Comparison of ENCODE assay signal across 12 cellular contexts in the genomic region with DNA sequence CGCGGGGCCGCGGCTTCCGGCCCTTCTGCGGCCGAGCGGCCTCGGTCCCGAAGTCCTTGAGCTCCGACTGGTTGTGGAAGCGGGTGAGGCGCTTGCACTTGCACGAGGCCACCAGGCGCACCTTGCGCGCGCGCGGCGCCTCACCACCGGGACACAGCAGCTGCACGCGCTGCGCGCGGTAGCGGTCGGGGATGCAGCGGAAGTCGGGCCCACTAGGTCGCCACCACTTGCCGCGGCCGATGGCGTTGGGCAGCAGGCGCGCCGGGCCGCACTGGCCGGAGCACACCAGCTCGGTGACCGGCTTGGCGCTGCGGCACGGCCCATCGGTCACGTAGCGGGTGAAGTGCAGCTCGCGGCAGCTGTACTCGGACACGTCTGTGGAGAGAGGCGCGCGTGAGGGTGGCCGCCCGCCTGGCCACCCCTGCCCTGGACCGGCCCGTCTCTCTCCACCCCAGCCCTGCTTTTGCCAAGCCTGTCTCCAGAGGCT. TPM values are rescaled to one million over a fixed set of nuclear protein-coding genes. Genes with fewer than 3 reads are reported as not detected.
A peak's percentile ranks its signal among the peaks of the same experiment; 100 is the strongest.
DNase-seq lines count a peak whose midpoint lies in the region; ATAC-seq, FAIRE-seq and TF ChIP-seq lines count a peak whose summit lies in the region.
"Had no signal": no experiment of that assay in that cellular context is flagged by ENCODE, and none has a peak within 500 bp of the region (broad histone marks: within the 10 kb centered on the region; RNA-seq: fewer than 3 reads in every experiment).

No MANE protein-coding gene starts in this region.

- no peak overlapping the region for H2BK5ac ChIP-seq in mesendoderm (ENCODE audit: low read length)

- POLR2A ChIA-PET in endothelial cell of umbilical vein (lab: Charles Lee): no interaction called here

- no peaks in the 10 kb centered on the region for H3K36me3 Mint-ChIP-seq in GM23338 (ENCODE audit: low read depth)

- H3K9me1 ChIP-seq in endothelial cell of umbilical vein (replicated peaks; ENCODE audit: control insufficient read depth, extremely low read depth, insufficient read depth, low read length): no peaks in the 10 kb centered on the region

- H3K9me3 ChIP-seq in endothelial cell of umbilical vein (replicated peaks; ENCODE audit: control insufficient read depth, insufficient read depth, low read length): no peaks in the 10 kb centered on the region
- H3K9me3 ChIP-seq: uterus had no signal

- no peak overlapping the region for H3K4ac ChIP-seq in mesendoderm (ENCODE audit: low read depth, low read length)

- H3K9ac ChIP-seq in endothelial cell of umbilical vein (replicated peaks; ENCODE audit: extremely low read depth, insufficient read depth, low read length) (no peak overlapping the region), mesendoderm (ENCODE audit: low read length) (peak overlapping the region; percentile 52)

- no peaks in the 10 kb centered on the region for H3K9me2 ChIP-seq in GM23338 (ENCODE audit: insufficient read depth)

- ATAC-seq in GM23338 (peak; percentile 80), GM18873 (IDR thresholded peaks at IDR 0.05; ENCODE audit: low FRiP score, unreplicated experiment) (no peak), GM18505 (IDR thresholded peaks at IDR 0.05; ENCODE audit: unreplicated experiment) (no peak)
- ATAC-seq: esophagus mucosa had no signal

- TF ChIP-seq CTCF in GM23338 (conservative IDR thresholded peaks at IDR 0.05; ENCODE audit: low read depth in 2 of 2) (no peak), endothelial cell of umbilical vein (IDR thresholded peaks at IDR 0.05; ENCODE audit: extremely low read depth in 1 of 2, insufficient read depth in 1 of 2, low read depth in 1 of 2, low read length in 2 of 2) (peak in 1 of 2 donors; percentile 8), brain microvascular endothelial cell (IDR thresholded peaks at IDR 0.05; ENCODE audit: low read depth, low read length, missing control alignments) (no peak)

- H3K4me2 ChIP-seq in GM23338 (peak overlapping the region; percentile 82), endothelial cell of umbilical vein (ENCODE audit: insufficient read depth, low read length) (no peak overlapping the region), mesendoderm (ENCODE audit: low read length) (peak overlapping the region; percentile 64)

- H3K4me1 ChIP-seq in GM23338 (ENCODE audit: insufficient read depth): peaks cover 25% of the 10 kb centered on the region
- peaks cover 3% of the 10 kb centered on the region for H3K4me1 ChIP-seq in endothelial cell of umbilical vein (ENCODE audit: control insufficient read depth, extremely low read depth, insufficient read depth, low read length)
- no peaks in the 10 kb centered on the region for H3K4me1 ChIP-seq in mesendoderm (ENCODE audit: control insufficient read depth, low read depth, low read length)
- H3K4me1 ChIP-seq: uterus had no signal

- peak overlapping the region; percentile 84 for H3K56ac ChIP-seq in mesendoderm (ENCODE audit: low read length)

- in situ Hi-C loops in brain microvascular endothelial cell (cut with HindIII; ENCODE audit: low pct_ligation_motif_present, low sequenced_read_pairs): loop anchor here (10.0 kb wide), 1 partner anchor 61 kb away; no protein-coding TSS in a partner anchor

- H3K79me2 ChIP-seq in GM23338 (replicated peaks; ENCODE audit: insufficient read depth) (no peaks in the 10 kb centered on the region), endothelial cell of umbilical vein (ENCODE audit: control insufficient read depth, insufficient read depth, low read length) (no peaks in the 10 kb centered on the region), mesendoderm (ENCODE audit: control insufficient read depth, insufficient read depth, low read length) (no peaks in the 10 kb centered on the region)

- no peak overlapping the region for H2AK5ac ChIP-seq in mesendoderm (ENCODE audit: low read length)

- H3K4me3 Mint-ChIP-seq in GM23338: peak overlapping the region; percentile 64

- peaks cover 42% of the 10 kb centered on the region for H3K4me1 Mint-ChIP-seq in GM23338

- CTCF ChIA-PET in endothelial cell of umbilical vein (lab: Charles Lee): interaction anchor here (1.2 to 9.4 kb wide), 6 partner anchors 11 to 82 kb away, joined by 3 to 414 read pairs (median 9); no protein-coding TSS in a partner anchor

- no peak overlapping the region for H3K27ac ChIP-seq in GM23338 (ENCODE audit: low read depth)
- H3K27ac ChIP-seq in endothelial cell of umbilical vein (ENCODE audit: insufficient read depth, low read depth, low read length): no peak overlapping the region
- H3K27ac ChIP-seq in mesendoderm (ENCODE audit: low read depth, low read length): no peak overlapping the region
- H3K27ac ChIP-seq in brain microvascular endothelial cell: no peak overlapping the region
- H3K27ac ChIP-seq: uterus had no signal

- H3K36me3 ChIP-seq in GM23338 (ENCODE audit: insufficient read depth) (no peaks in the 10 kb centered on the region), endothelial cell of umbilical vein (ENCODE audit: control insufficient read depth in 2 of 2, extremely low read depth in 1 of 2, insufficient read depth in 2 of 2, low read length in 2 of 2) (no peaks in the 10 kb centered on the region), mesendoderm (ENCODE audit: control insufficient read depth, insufficient read depth, low read length) (no peaks in the 10 kb centered on the region), brain microvascular endothelial cell (replicated peaks) (no peaks in the 10 kb centered on the region)
- H3K36me3 ChIP-seq: uterus had no signal

- peaks cover 30% of the 10 kb centered on the region for H3K27me3 ChIP-seq in GM23338 (ENCODE audit: insufficient read depth)
- H3K27me3 ChIP-seq in endothelial cell of umbilical vein (ENCODE audit: control insufficient read depth in 2 of 2, insufficient read depth in 2 of 2, low read length in 2 of 2): peaks cover 8 to 20% of the 10 kb centered on the region in 2 experiments
- H3K27me3 ChIP-seq in mesendoderm (ENCODE audit: insufficient read depth, low read length, poor library complexity): no peaks in the 10 kb centered on the region
- peaks cover 28% of the 10 kb centered on the region for H3K27me3 ChIP-seq in brain microvascular endothelial cell (replicated peaks)

- no peaks in the 10 kb centered on the region for H4K20me1 ChIP-seq in GM23338 (replicated peaks; ENCODE audit: insufficient read depth)
- H4K20me1 ChIP-seq in endothelial cell of umbilical vein (replicated peaks; ENCODE audit: control insufficient read depth, extremely low read depth, insufficient read depth, low read length): no peaks in the 10 kb centered on the region

- H2AFZ ChIP-seq in GM23338: peak overlapping the region; percentile 100
- peak overlapping the region; percentile 36 for H2AFZ ChIP-seq in endothelial cell of umbilical vein (ENCODE audit: low read depth, low read length)

- peak; percentile 57 for DNase-seq in AG20443 (ENCODE audit: low spot score)
- DNase-seq in GM23338 (ENCODE audit: low spot score): peak; percentile 87
- DNase-seq in endothelial cell of umbilical vein (ENCODE audit: low read depth, low spot score): no peak
- DNase-seq in mesendoderm: peak; percentile 85
- no peak for DNase-seq in brain microvascular endothelial cell
- DNase-seq in COR-L47 (lab: John Stamatoyannopoulos, UW): no peak
- DNase-seq: NCI-H1436 treated with DMSO at 0.1 percent for 48 hours, uterus had no signal

- FAIRE-seq in endothelial cell of umbilical vein (lab: Jason Lieb, UNC): peak; percentile 72

- WGBS in mesendoderm (ENCODE audit: extremely low coverage, insufficient coverage, low lambda C conversion rate): no CpG with 5 or more reads among the region's 60 CpGs

- intact Hi-C loops in endothelial cell of umbilical vein (cut with micrococcal nuclease): no loop called here

- H3K79me1 ChIP-seq in mesendoderm (ENCODE audit: low read length): no peaks in the 10 kb centered on the region

- no peak overlapping the region for H3K27ac Mint-ChIP-seq in GM23338

- H2BK120ac ChIP-seq in mesendoderm (ENCODE audit: low read depth, low read length): no peak overlapping the region

- no peak overlapping the region for H2BK15ac ChIP-seq in mesendoderm (replicated peaks; ENCODE audit: low read depth)

- H3K9me3 Mint-ChIP-seq in GM23338: no peaks in the 10 kb centered on the region

- dilution Hi-C loops in endothelial cell of umbilical vein (cut with MboI; ENCODE audit: extremely low pct_ligation_motif_present, low sequenced_read_pairs): no loop called here

- no peak overlapping the region for H4K5ac ChIP-seq in mesendoderm (ENCODE audit: low read length)

- BruUV-seq in endothelial cell of umbilical vein (replicated peaks; lab: Mats Ljungman, UMichigan): no TSS peak

- H3K18ac ChIP-seq in mesendoderm (ENCODE audit: low read length): peak overlapping the region; percentile 62

- H4K8ac ChIP-seq in mesendoderm (ENCODE audit: low read depth, low read length): no peak overlapping the region

- no peak for TF ChIP-seq POLR2A in endothelial cell of umbilical vein (IDR thresholded peaks at IDR 0.05; ENCODE audit: low read depth, low read length)
- TF ChIP-seq POLR2A in GM18505 (IDR thresholded peaks at IDR 0.05; ENCODE audit: borderline replicate concordance, extremely low read depth, insufficient read depth, insufficient read length): no peak

- peaks cover 22% of the 10 kb centered on the region for H3K27me3 Mint-ChIP-seq in GM23338 (ENCODE audit: insufficient read depth, low read depth, poor library complexity)

- H3K23ac ChIP-seq in mesendoderm (ENCODE audit: low read length): no peak overlapping the region

- peaks cover 7% of the 10 kb centered on the region; the same call in 1 of the 2 replicates for H3F3A ChIP-seq in GM23338 (replicated peaks; ENCODE audit: low read depth)

- peak overlapping the region; percentile 54 for H3K4me3 ChIP-seq in GM23338
- peak overlapping the region in 1 of 3 experiments; percentile 20 for H3K4me3 ChIP-seq in endothelial cell of umbilical vein (replicated peaks in 1 of 3; ENCODE audit: insufficient read depth in 1 of 3, low read depth in 1 of 3, low read length in 3 of 3)
- H3K4me3 ChIP-seq in mesendoderm (ENCODE audit: low read length): no peak overlapping the region
- no peak overlapping the region for H3K4me3 ChIP-seq in brain microvascular endothelial cell (ENCODE audit: low read depth, low read length)
- H3K4me3 ChIP-seq: uterus had no signal

RNA-seq across cellular contexts. Expression of a gene that starts 3.2 kb away (rescaled TPM):
- 0.31 TPM in 1 of 2 replicates, not detected in the other for total RNA-seq in GM23338 (2014; rRNA removed; shearing (Covaris generic))
- polyA plus RNA-seq in GM23338 (2016; fragmentation: Nextera tagmentation; extraction: Ambion mirVana): not detected in 2 replicates
- total RNA-seq in endothelial cell of umbilical vein: not detected in 2 replicates
- polyA plus RNA-seq in endothelial cell of umbilical vein: not detected in 2 replicates
- not detected in 2 replicates for polyA plus RNA-seq in endothelial cell of umbilical vein (2011; cell fraction: cytosol; rRNA removed)
- polyA plus RNA-seq in endothelial cell of umbilical vein (2011; cell fraction: nucleus; rRNA removed): not detected in 2 replicates
- not detected in 2 replicates for polyA plus RNA-seq in endothelial cell of umbilical vein (2012)
- polyA minus RNA-seq in endothelial cell of umbilical vein: not detected in 2 replicates
- not detected for polyA minus RNA-seq in endothelial cell of umbilical vein (2011; cell fraction: cytosol; rRNA and poly(A)+ RNA removed)
- not detected in 2 replicates for polyA minus RNA-seq in endothelial cell of umbilical vein (2011; cell fraction: nucleus; rRNA and poly(A)+ RNA removed)
- polyA plus RNA-seq in mesendoderm (2013, experiment 1 of 2): 0.13 TPM
- 0.14 TPM for polyA plus RNA-seq in mesendoderm (2013, experiment 2 of 2)
- total RNA-seq: activated CD8-positive, alpha-beta memory T cell treated with anti-CD3 and anti-CD28 coated beads for 36 hours; esophagus mucosa; uterus had no signal

RNA-seq across cellular contexts. Expression of a gene that starts 23.3 kb away (rescaled TPM):
- total RNA-seq in GM23338 (2014; rRNA removed; shearing (Covaris generic)): 17.5 and 22.1 TPM in 2 replicates
- polyA plus RNA-seq in GM23338 (2016; fragmentation: Nextera tagmentation; extraction: Ambion mirVana): 14.7 and 15.4 TPM in 2 replicates
- 51.4 and 57.7 TPM in 2 replicates for total RNA-seq in endothelial cell of umbilical vein
- 46.8 and 55.2 TPM in 2 replicates for polyA plus RNA-seq in endothelial cell of umbilical vein
- 37.1 and 43.9 TPM in 2 replicates for polyA plus RNA-seq in endothelial cell of umbilical vein (2011; cell fraction: cytosol; rRNA removed)
- 50.4 and 52.5 TPM in 2 replicates for polyA plus RNA-seq in endothelial cell of umbilical vein (2011; cell fraction: nucleus; rRNA removed)
- polyA plus RNA-seq in endothelial cell of umbilical vein (2012): 39.6 and 55.8 TPM in 2 replicates
- polyA minus RNA-seq in endothelial cell of umbilical vein: 66.2 and 71.7 TPM in 2 replicates
- 27.1 TPM for polyA minus RNA-seq in endothelial cell of umbilical vein (2011; cell fraction: cytosol; rRNA and poly(A)+ RNA removed)
- polyA minus RNA-seq in endothelial cell of umbilical vein (2011; cell fraction: nucleus; rRNA and poly(A)+ RNA removed): 32.3 and 40.5 TPM in 2 replicates
- 21.5 TPM for polyA plus RNA-seq in mesendoderm (2013, experiment 1 of 2)
- polyA plus RNA-seq in mesendoderm (2013, experiment 2 of 2): 21.8 TPM

RNA-seq across cellular contexts. Expression of a gene that starts 24.8 kb away (rescaled TPM):
- total RNA-seq in GM23338 (2014; rRNA removed; shearing (Covaris generic)): 0.07 and 0.12 TPM in 2 replicates
- polyA plus RNA-seq in GM23338 (2016; fragmentation: Nextera tagmentation; extraction: Ambion mirVana) (0.10 TPM in 1 of 2 replicates, not detected in the other), endothelial cell of umbilical vein (not detected in 2 replicates)
- not detected in 2 replicates for total RNA-seq in endothelial cell of umbilical vein
- not detected in 2 replicates for polyA plus RNA-seq in endothelial cell of umbilical vein (2011; cell fraction: cytosol; rRNA removed)
- not detected in 2 replicates for polyA plus RNA-seq in endothelial cell of umbilical vein (2011; cell fraction: nucleus; rRNA removed)
- polyA plus RNA-seq in endothelial cell of umbilical vein (2012): not detected in 2 replicates
- polyA minus RNA-seq in endothelial cell of umbilical vein: not detected in 2 replicates
- polyA minus RNA-seq in endothelial cell of umbilical vein (2011; cell fraction: cytosol; rRNA and poly(A)+ RNA removed): not detected
- not detected in 2 replicates for polyA minus RNA-seq in endothelial cell of umbilical vein (2011; cell fraction: nucleus; rRNA and poly(A)+ RNA removed)
- 0.03 TPM for polyA plus RNA-seq in mesendoderm (2013, experiment 1 of 2)
- polyA plus RNA-seq in mesendoderm (2013, experiment 2 of 2): 0.03 TPM
- total RNA-seq: activated CD8-positive, alpha-beta memory T cell treated with anti-CD3 and anti-CD28 coated beads for 36 hours; esophagus mucosa; uterus had no signal

Comparison
In these comparisons a context has a peak if more than half of its experiments do, and no peak if none do; other contexts are left out.
1. DNase-seq: peak in AG20443 (single experiment), GM23338 (single experiment) and mesendoderm (single experiment); none in endothelial cell of umbilical vein (single experiment), brain microvascular endothelial cell (single experiment) and COR-L47 (single experiment).